In genomic region chr15:64153480-64154367, GRCh38 we compare ENCODE assay signal across 8 cellular contexts. TPM values are rescaled to one million over a fixed set of nuclear protein-coding genes. Genes with fewer than 3 reads are reported as not detected.
A peak's percentile ranks its signal among the peaks of the same experiment; 100 is the strongest.
DNase-seq lines count a peak whose midpoint lies in the region; ATAC-seq and TF ChIP-seq lines count a peak whose summit lies in the region.

No MANE protein-coding gene starts in this region.

- H3K4me1 ChIP-seq in Karpas-422 (ENCODE audit: low read length) (peaks cover 58% of the 10 kb centered on the region), Peyer's patch (peaks cover 5 to 29% (median 19%) of the 10 kb centered on the region in 4 donors)

- peak; percentile 88 for DNase-seq in Daoy (ENCODE audit: low read depth)
- peak; percentile 98 for DNase-seq in Karpas-422
- DNase-seq in Peyer's patch, result peak; percentile 89 to 96 (median 90)
- DNase-seq in activated T-cell treated with anti-CD3 and anti-CD28 coated beads, Interleukin-2, amount 50 U/mL, for 72 hours, result peak; percentile 93 to 97
- DNase-seq in fibroblast of peridontal ligament (ENCODE audit: extremely low read depth), result peak; percentile 75

- H3K9me2 ChIP-seq in Karpas-422 (replicated peaks; ENCODE audit: insufficient read depth, low read length), result no peaks in the 10 kb centered on the region

- H3K79me2 ChIP-seq in Karpas-422 (ENCODE audit: low read length), result peaks cover 7% of the 10 kb centered on the region

- H3K9me3 Mint-ChIP-seq in activated T-cell treated with anti-CD3 and anti-CD28 coated beads, Interleukin-2, amount 50 U/mL, for 72 hours, result no peaks in the 10 kb centered on the region
- H3K9me3 Mint-ChIP-seq in nephron, result no peaks in the 10 kb centered on the region
- H3K9me3 Mint-ChIP-seq in stimulated activated naive CD8-positive, alpha-beta T cell treated with anti-CD3 and anti-CD28 coated beads, Interleukin-15, Interleukin-2, amounts not matched to agents 100 ng/mL and 50 ng/mL, for 24 hours, result no peaks in the 10 kb centered on the region

- no peak overlapping the region for H2AFZ ChIP-seq in Karpas-422 (ENCODE audit: low read length)

- H3K9me3 ChIP-seq in Karpas-422 (ENCODE audit: low read length), result no peaks in the 10 kb centered on the region
- H3K9me3 ChIP-seq in Peyer's patch, result no peaks in the 10 kb centered on the region

- H3K36me3 ChIP-seq in Karpas-422 (ENCODE audit: insufficient read depth, low read length), result peaks cover 20% of the 10 kb centered on the region; the same call in 1 of the 2 replicates
- peaks cover 0 to 48% (median 0%) of the 10 kb centered on the region in 3 donors for H3K36me3 ChIP-seq in Peyer's patch

- peak; percentile 51 for ATAC-seq in GM21825 (IDR thresholded peaks at IDR 0.05; ENCODE audit: unreplicated experiment)
- peak; percentile 74 for ATAC-seq in activated T-cell treated with anti-CD3 and anti-CD28 coated beads, Interleukin-2, amount 50 U/mL, for 72 hours (replicated peaks in 1 of 2)

- peak overlapping the region; percentile 88 for H3K4me2 ChIP-seq in Karpas-422 (ENCODE audit: low read depth, low read length, poor library complexity, severe bottlenecking)

- peak overlapping the region; percentile 85 to 88 for H3K4me3 Mint-ChIP-seq in activated T-cell treated with anti-CD3 and anti-CD28 coated beads, Interleukin-2, amount 50 U/mL, for 72 hours
- peak overlapping the region; percentile 75 to 79 (median 79) for H3K4me3 Mint-ChIP-seq in nephron
- peak overlapping the region; percentile 67 for H3K4me3 Mint-ChIP-seq in stimulated activated naive CD8-positive, alpha-beta T cell treated with anti-CD3 and anti-CD28 coated beads, Interleukin-15, Interleukin-2, amounts not matched to agents 100 ng/mL and 50 ng/mL, for 24 hours

- peak overlapping the region; percentile 93 for H3K9ac ChIP-seq in Karpas-422 (ENCODE audit: low read length)

- H3K27me3 Mint-ChIP-seq in activated T-cell treated with anti-CD3 and anti-CD28 coated beads, Interleukin-2, amount 50 U/mL, for 72 hours (ENCODE audit: low read depth), result peaks cover 17% of the 10 kb centered on the region
- peaks cover 34% of the 10 kb centered on the region for H3K27me3 Mint-ChIP-seq in nephron (ENCODE audit: low read depth)
- H3K27me3 Mint-ChIP-seq in stimulated activated naive CD8-positive, alpha-beta T cell treated with anti-CD3 and anti-CD28 coated beads, Interleukin-15, Interleukin-2, amounts not matched to agents 100 ng/mL and 50 ng/mL, for 24 hours, result peaks cover 4% of the 10 kb centered on the region

- peak overlapping the region; percentile 97 for H3K27ac ChIP-seq in Karpas-422 (ENCODE audit: low read length)
- peak overlapping the region in 2 of 4 donors; percentile 25 to 75 for H3K27ac ChIP-seq in Peyer's patch

- H3K4me1 Mint-ChIP-seq in activated T-cell treated with anti-CD3 and anti-CD28 coated beads, Interleukin-2, amount 50 U/mL, for 72 hours (ENCODE audit: low read depth), result peaks cover 39% of the 10 kb centered on the region
- peaks cover 38% of the 10 kb centered on the region for H3K4me1 Mint-ChIP-seq in nephron
- peaks cover 43% of the 10 kb centered on the region for H3K4me1 Mint-ChIP-seq in stimulated activated naive CD8-positive, alpha-beta T cell treated with anti-CD3 and anti-CD28 coated beads, Interleukin-15, Interleukin-2, amounts not matched to agents 100 ng/mL and 50 ng/mL, for 24 hours (ENCODE audit: low read depth)

- TF ChIP-seq CTCF in Peyer's patch (IDR thresholded peaks at IDR 0.05) (peak; percentile 91 to 99 (median 95)), nephron (IDR thresholded peaks at IDR 0.05; ENCODE audit: unreplicated experiment in 3 of 3) (peak; percentile 96 to 99 (median 99))

- peak in 1 of 2 donors; percentile 14 for TF ChIP-seq POLR2A in Peyer's patch (IDR thresholded peaks at IDR 0.05)

- peak overlapping the region; percentile 91 for H3K4me3 ChIP-seq in Karpas-422 (ENCODE audit: low read length)
- peak overlapping the region in 1 of 4 donors; percentile 59 for H3K4me3 ChIP-seq in Peyer's patch

- H3K27ac Mint-ChIP-seq in activated T-cell treated with anti-CD3 and anti-CD28 coated beads, Interleukin-2, amount 50 U/mL, for 72 hours, result no peak overlapping the region
- H3K27ac Mint-ChIP-seq in nephron, result peak overlapping the region in 2 of 3 experiments; percentile 49 to 65
- H3K27ac Mint-ChIP-seq in stimulated activated naive CD8-positive, alpha-beta T cell treated with anti-CD3 and anti-CD28 coated beads, Interleukin-15, Interleukin-2, amounts not matched to agents 100 ng/mL and 50 ng/mL, for 24 hours, result peak overlapping the region; percentile 71

- no peaks in the 10 kb centered on the region for H3K27me3 ChIP-seq in Karpas-422 (ENCODE audit: low read length)
- H3K27me3 ChIP-seq in Peyer's patch, result peaks cover 0 to 16% of the 10 kb centered on the region in 2 donors

- H3K36me3 Mint-ChIP-seq in activated T-cell treated with anti-CD3 and anti-CD28 coated beads, Interleukin-2, amount 50 U/mL, for 72 hours (ENCODE audit: insufficient read depth in 2 of 2), result peaks cover 5 to 14% of the 10 kb centered on the region in 2 donors
- peaks cover 36% of the 10 kb centered on the region for H3K36me3 Mint-ChIP-seq in nephron (ENCODE audit: low read depth)
- peaks cover 36% of the 10 kb centered on the region for H3K36me3 Mint-ChIP-seq in stimulated activated naive CD8-positive, alpha-beta T cell treated with anti-CD3 and anti-CD28 coated beads, Interleukin-15, Interleukin-2, amounts not matched to agents 100 ng/mL and 50 ng/mL, for 24 hours (ENCODE audit: low read depth)

- peaks cover 13% of the 10 kb centered on the region; the same call in 1 of the 2 replicates for H4K20me1 ChIP-seq in Karpas-422 (ENCODE audit: insufficient read depth, low read depth, low read length)

RNA-seq across cellular contexts. Expression of gene SNX22, which starts 2.2 kb away (rescaled TPM):
- total RNA-seq in Daoy (2014; rRNA removed; shearing (Covaris generic)), result not detected in 2 replicates
- 51.5 and 71.4 TPM in 2 replicates for total RNA-seq in Karpas-422 (2014; rRNA removed; shearing (Covaris generic); ENCODE audit: low replicate concordance)
- 10 to 100 TPM in 1 of 4 donors, under 1 TPM in 2, not detected in 1; 0.38 to 13.2 (median 0.40) TPM for total RNA-seq in Peyer's patch
- under 1 TPM; 0.60 to 0.74 TPM for total RNA-seq in activated T-cell treated with anti-CD3 and anti-CD28 coated beads, Interleukin-2, amount 50 U/mL, for 72 hours

RNA-seq across cellular contexts. Expression of gene PPIB, which starts 9.1 kb away (rescaled TPM):
- 323 and 334 TPM in 2 replicates for total RNA-seq in Daoy (2014; rRNA removed; shearing (Covaris generic))
- 165 and 257 TPM in 2 replicates for total RNA-seq in Karpas-422 (2014; rRNA removed; shearing (Covaris generic); ENCODE audit: low replicate concordance)
- 100 to 1,000 TPM; 120 to 244 (median 200) TPM for total RNA-seq in Peyer's patch
- 100 to 1,000 TPM; 228 to 302 TPM for total RNA-seq in activated T-cell treated with anti-CD3 and anti-CD28 coated beads, Interleukin-2, amount 50 U/mL, for 72 hours

RNA-seq across cellular contexts. Expression of gene SNX1, which starts 57.9 kb away (rescaled TPM):
- total RNA-seq in Daoy (2014; rRNA removed; shearing (Covaris generic)), result 14.6 and 31.4 TPM in 2 replicates
- 52.0 and 55.5 TPM in 2 replicates for total RNA-seq in Karpas-422 (2014; rRNA removed; shearing (Covaris generic); ENCODE audit: low replicate concordance)
- 100 to 1,000 TPM in 1 of 4 donors, 10 to 100 TPM in 3; 65.6 to 122 (median 83.8) TPM for total RNA-seq in Peyer's patch
- total RNA-seq in activated T-cell treated with anti-CD3 and anti-CD28 coated beads, Interleukin-2, amount 50 U/mL, for 72 hours, result 100 to 1,000 TPM; 104 to 113 TPM
